17 cellular contexts compared by ENCODE assay signal in genomic region chr10:125080296-125080695, GRCh38.
DNase-seq lines count a peak whose midpoint lies in the region; ATAC-seq and TF ChIP-seq lines count a peak whose summit lies in the region.
"Had no signal": no experiment of that assay in that cellular context is flagged by ENCODE, and none has a peak within 500 bp of the region (broad histone marks: within the 10 kb centered on the region; RNA-seq: fewer than 3 reads in every experiment).

No MANE protein-coding gene starts in this region.

- H3K4me1 ChIP-seq in right atrium auricular region, result peaks cover 0 to 66% of the 10 kb centered on the region in 2 donors
- H3K4me1 ChIP-seq in psoas muscle, result peaks cover 79% of the 10 kb centered on the region
- H3K4me1 ChIP-seq: HAP-1 had no signal

- H3K27ac ChIP-seq in right atrium auricular region (peak overlapping the region; percentile 39 to 53), psoas muscle (peak overlapping the region; percentile 95)
- H3K27ac ChIP-seq: BLaER1 treated with 17β-estradiol and CSF1 and Interleukin-3, amounts not matched to agents 10 nM and 100 nM had no signal

- no peak for TF ChIP-seq CTCF in right atrium auricular region (IDR thresholded peaks at IDR 0.05)
- no peak for TF ChIP-seq CTCF in natural killer cell (IDR thresholded peaks at IDR 0.05)
- no peak for TF ChIP-seq CTCF in psoas muscle (IDR thresholded peaks at IDR 0.05)

- H3K27me3 ChIP-seq in right atrium auricular region (no peaks in the 10 kb centered on the region), psoas muscle (ENCODE audit: insufficient read depth in 3 of 3, low read length in 2 of 3) (no peaks in the 10 kb centered on the region)
- H3K27me3 ChIP-seq: BLaER1 treated with 17β-estradiol and CSF1 and Interleukin-3, amounts not matched to agents 10 nM and 100 nM had no signal

- no peaks in the 10 kb centered on the region for H3K9me3 Mint-ChIP-seq in natural killer cell
- H3K9me3 Mint-ChIP-seq: CD8-positive, alpha-beta memory T cell had no signal

- no peak overlapping the region for H3K4me3 Mint-ChIP-seq in natural killer cell
- H3K4me3 Mint-ChIP-seq: CD8-positive, alpha-beta memory T cell had no signal

- H3K9me3 ChIP-seq in right atrium auricular region (no peaks in the 10 kb centered on the region), psoas muscle (no peaks in the 10 kb centered on the region)
- H3K9me3 ChIP-seq: HAP-1 had no signal

- 29 to 39% (median 34%) methylated on average over 7 of the region's 7 CpGs for WGBS in psoas muscle, 3 donors

- H3K36me3 Mint-ChIP-seq in natural killer cell, result peaks cover 5% of the 10 kb centered on the region
- H3K36me3 Mint-ChIP-seq: CD8-positive, alpha-beta memory T cell had no signal

- intact Hi-C loops in Right ventricle myocardium inferior (cut with DNase I) (loop anchor here (5.0 kb wide), 1 partner anchor 42 kb away; no protein-coding TSS in a partner anchor), natural killer cell (cut with micrococcal nuclease) (no loop called here), psoas muscle (cut with DNase I) (loop anchor here in 1 of 2 donors (5.0 kb wide), 2 partner anchors 37 to 72 kb away; no protein-coding TSS in a partner anchor)

- peaks cover 82 to 88% of the 10 kb centered on the region in 2 donors for H3K4me1 Mint-ChIP-seq in natural killer cell
- H3K4me1 Mint-ChIP-seq: CD8-positive, alpha-beta memory T cell had no signal

- H3K36me3 ChIP-seq in right atrium auricular region (no peaks in the 10 kb centered on the region), psoas muscle (ENCODE audit: insufficient read depth in 1 of 2, low read depth in 1 of 2) (no peaks in the 10 kb centered on the region)
- H3K36me3 ChIP-seq: HAP-1 had no signal

- no peaks in the 10 kb centered on the region for H3K27me3 Mint-ChIP-seq in natural killer cell (ENCODE audit: low read depth in 2 of 2)

- H3K4me3 ChIP-seq in right atrium auricular region (no peak overlapping the region), psoas muscle (peak overlapping the region; percentile 16)
- H3K4me3 ChIP-seq: BLaER1 treated with 17β-estradiol and CSF1 and Interleukin-3, amounts not matched to agents 10 nM and 100 nM; HAP-1 had no signal

- no peak for DNase-seq in right atrium auricular region (ENCODE audit: low spot score)
- DNase-seq in Right ventricle myocardium inferior (ENCODE audit: missing footprints), result no peak
- DNase-seq in natural killer cell, result no peak
- DNase-seq in psoas muscle, result peak in 1 of 2 donors; percentile 58
- DNase-seq in HT-29 (ENCODE audit: low spot score), result no peak
- no peak for DNase-seq in NCI-H446 treated with DMSO at 0.1 percent for 48 hours (lab: John Stamatoyannopoulos, UW)
- no peak for DNase-seq in midbrain (lab: John Stamatoyannopoulos, UW)
- DNase-seq: CD8-positive, alpha-beta memory T cell; DMS79; NCI-H1417 treated with DMSO at 0.1 percent for 48 hours; NCI-H2029; NCI-H2171; NCI-H446; NK-92 treated with Interleukin-12 subunit alpha and Interleukin-12 subunit beta, amount 100 ng/mL, for 24 hours had no signal

- H3K27ac Mint-ChIP-seq in natural killer cell, result peak overlapping the region; percentile 80 to 83
- H3K27ac Mint-ChIP-seq: CD8-positive, alpha-beta memory T cell had no signal

- ATAC-seq in Right ventricle myocardium inferior (no peak), natural killer cell (no peak), psoas muscle (peak in 2 of 4 donors; percentile 24 to 31), GM19463 (IDR thresholded peaks at IDR 0.05; ENCODE audit: unreplicated experiment) (no peak)
